ENCODE assay signal across 8 cellular contexts in genomic region chr5:40754381-40755092, GRCh38. TPM values are rescaled to one million over a fixed set of nuclear protein-coding genes. Genes with fewer than 3 reads are reported as not detected.
DNase-seq lines count a peak whose midpoint lies in the region; ATAC-seq, FAIRE-seq and TF ChIP-seq lines count a peak whose summit lies in the region.

No MANE protein-coding gene starts in this region.

- H3K27me3 ChIP-seq in bronchial epithelial cell (ENCODE audit: control insufficient read depth, insufficient read depth, low read length): no peaks in the 10 kb centered on the region
- no peaks in the 10 kb centered on the region for H3K27me3 ChIP-seq in naive thymus-derived CD4-positive, alpha-beta T cell (ENCODE audit: control insufficient read depth in 2 of 2, insufficient read depth in 2 of 2, low read length in 2 of 2)

- CTCF ChIA-PET in naive thymus-derived CD4-positive, alpha-beta T cell (lab: Charles Lee): interaction anchor here (0.6 to 1.0 kb wide), 2 partner anchors 81 to 106 kb away, joined by 3 read pairs; no protein-coding TSS in a partner anchor

- no peaks in the 10 kb centered on the region for H3K9me3 ChIP-seq in naive thymus-derived CD4-positive, alpha-beta T cell (ENCODE audit: control insufficient read depth in 2 of 3, low read length in 3 of 3)

- H3K4me3 ChIP-seq in bronchial epithelial cell (ENCODE audit: low read depth, low read length): peak overlapping the region; percentile 75
- H3K4me3 ChIP-seq in naive thymus-derived CD4-positive, alpha-beta T cell (ENCODE audit: low read length): peak overlapping the region; percentile 95

- peaks cover 9 to 11% of the 10 kb centered on the region in 2 donors for H3K4me1 ChIP-seq in naive thymus-derived CD4-positive, alpha-beta T cell (ENCODE audit: control insufficient read depth in 2 of 2, insufficient read depth in 2 of 2, low read length in 2 of 2)

- no peak overlapping the region for H3K27ac Mint-ChIP-seq in naive thymus-derived CD4-positive, alpha-beta T cell
- H3K27ac Mint-ChIP-seq in CD14-positive monocyte: no peak overlapping the region

- H3K9me3 Mint-ChIP-seq in naive thymus-derived CD4-positive, alpha-beta T cell: no peaks in the 10 kb centered on the region
- peaks cover 0 to 2% (median 0%) of the 10 kb centered on the region in 7 donors for H3K9me3 Mint-ChIP-seq in CD14-positive monocyte

- peaks cover 0 to 20% (median 13%) of the 10 kb centered on the region in 5 donors for H3K36me3 Mint-ChIP-seq in naive thymus-derived CD4-positive, alpha-beta T cell
- peaks cover 27 to 32% of the 10 kb centered on the region in 2 donors for H3K36me3 Mint-ChIP-seq in CD14-positive monocyte

- intact Hi-C loops in naive thymus-derived CD4-positive, alpha-beta T cell (cut with micrococcal nuclease): loop anchor here (1.0 to 10.0 kb wide), 14 partner anchors 18 to 1540 kb away; partner anchors contain the start of genes FYB1 (in 2 of the 2), PRKAA1 (in 2 of the 2), PTGER4 (in 2 of the 2) and RPL37 (in 2 of the 2)
- intact Hi-C loops in CD14-positive monocyte (cut with micrococcal nuclease): loop anchor here (10.0 kb wide), 2 partner anchors 70 to 80 kb away; partner anchors contain the start of gene RPL37 (in 1 of the 2)

- ATAC-seq in GM21381 (IDR thresholded peaks at IDR 0.05; ENCODE audit: unreplicated experiment): peak; percentile 4
- peak; percentile 15 for ATAC-seq in HG03571 (IDR thresholded peaks at IDR 0.05; ENCODE audit: unreplicated experiment)
- ATAC-seq in naive thymus-derived CD4-positive, alpha-beta T cell: peak; percentile 60

- DNase-seq in ELR (ENCODE audit: low read depth) (peak; percentile 52), bronchial epithelial cell (ENCODE audit: low read depth) (peak; percentile 36), T1000 (lab: John Stamatoyannopoulos, UW) (no peak), CD14-positive monocyte (ENCODE audit: low spot score) (no peak), SIG-M5 (lab: John Stamatoyannopoulos, UW) (no peak)
- DNase-seq in naive thymus-derived CD4-positive, alpha-beta T cell: peak in 7 of 9 donors; percentile 42 to 74 (median 61)

- H3K27ac ChIP-seq in naive thymus-derived CD4-positive, alpha-beta T cell (ENCODE audit: low read depth, low read length): peak overlapping the region; percentile 89

- no peaks in the 10 kb centered on the region for H3K27me3 Mint-ChIP-seq in naive thymus-derived CD4-positive, alpha-beta T cell
- peaks cover 0 to 1% (median 0%) of the 10 kb centered on the region in 3 donors for H3K27me3 Mint-ChIP-seq in CD14-positive monocyte (ENCODE audit: low read depth in 3 of 3)

- peaks cover under 1 to 38% (median 22%) of the 10 kb centered on the region in 7 donors for H3K4me1 Mint-ChIP-seq in naive thymus-derived CD4-positive, alpha-beta T cell
- no peaks in the 10 kb centered on the region for H3K4me1 Mint-ChIP-seq in CD14-positive monocyte

- POLR2A ChIA-PET in naive thymus-derived CD4-positive, alpha-beta T cell (lab: Charles Lee): interaction anchor here (1.3 to 2.0 kb wide), 2 partner anchors 71 to 79 kb away, joined by 3 to 11 read pairs; no protein-coding TSS in a partner anchor

- no peak for TF ChIP-seq CTCF in bronchial epithelial cell (IDR thresholded peaks at IDR 0.05; ENCODE audit: insufficient read depth, low read length, severe bottlenecking)
- no peak for TF ChIP-seq CTCF in CD14-positive monocyte (IDR thresholded peaks at IDR 0.05)

- H3K4me3 Mint-ChIP-seq in naive thymus-derived CD4-positive, alpha-beta T cell: no peak overlapping the region
- no peak overlapping the region for H3K4me3 Mint-ChIP-seq in CD14-positive monocyte

- no peaks in the 10 kb centered on the region for H3K36me3 ChIP-seq in bronchial epithelial cell (ENCODE audit: control insufficient read depth, insufficient read depth, low read length)
- peaks cover 0 to 6% (median 0%) of the 10 kb centered on the region in 3 experiments for H3K36me3 ChIP-seq in naive thymus-derived CD4-positive, alpha-beta T cell (ENCODE audit: control insufficient read depth in 2 of 3, insufficient read depth in 3 of 3, low read length in 3 of 3)

- no peak for FAIRE-seq in bronchial epithelial cell (lab: Jason Lieb, UNC)

RNA-seq across cellular contexts. Expression of gene TTC33, which starts 1.2 kb away (rescaled TPM):
- total RNA-seq in bronchial epithelial cell: 9.7 and 10.1 TPM in 2 replicates
- 10 to 100 TPM in 3 of 5 experiments, 1 to 10 TPM in 2; 7.0 to 17.2 (median 14.0) TPM for total RNA-seq in naive thymus-derived CD4-positive, alpha-beta T cell
- polyA plus RNA-seq in naive thymus-derived CD4-positive, alpha-beta T cell: 10 to 100 TPM; 13.2 to 19.0 TPM
- 10 to 100 TPM in 1 of 2 donors, 1 to 10 TPM in 1; 9.4 to 11.7 TPM for polyA plus RNA-seq in CD14-positive monocyte

RNA-seq across cellular contexts. Expression of gene PRKAA1, which starts 43.6 kb away (rescaled TPM):
- 57.1 and 66.4 TPM in 2 replicates for total RNA-seq in bronchial epithelial cell
- total RNA-seq in naive thymus-derived CD4-positive, alpha-beta T cell: 100 to 1,000 TPM in 1 of 5 experiments, 10 to 100 TPM in 4; 65.5 to 103 (median 98.1) TPM
- 10 to 100 TPM; 38.3 to 49.2 TPM for polyA plus RNA-seq in naive thymus-derived CD4-positive, alpha-beta T cell
- polyA plus RNA-seq in CD14-positive monocyte: 10 to 100 TPM; 23.4 to 32.8 TPM

Comparison
In these comparisons a context has a peak if more than half of its experiments do, and no peak if none do; other contexts are left out.
1. DNase-seq: peak in ELR (single experiment), bronchial epithelial cell (single experiment) and naive thymus-derived CD4-positive, alpha-beta T cell (7 of 9); none in T1000 (single experiment), CD14-positive monocyte (single experiment) and SIG-M5 (single experiment).
2. ATAC-seq: peak in every context shown above with its lines; median percentile 60 in naive thymus-derived CD4-positive, alpha-beta T cell; 15 in HG03571; 4 in GM21381.